ENCODE assay signal across 8 cellular contexts in genomic region chr3:178325330-178325729, GRCh38.
DNase-seq lines count a peak whose midpoint lies in the region; ATAC-seq and TF ChIP-seq lines count a peak whose summit lies in the region.

No MANE protein-coding gene starts in this region.

- peak; percentile 60 for DNase-seq in DMS79 treated with DMSO at 0.1 percent for 48 hours (lab: John Stamatoyannopoulos, UW)
- no peak for DNase-seq in DMS79 (lab: John Stamatoyannopoulos, UW)
- no peak for DNase-seq in Panc1 (ENCODE audit: low read depth, low spot score)
- DNase-seq in fibroblast of the aortic adventitia (ENCODE audit: low read depth), result peak; percentile 84
- peak; percentile 72 for DNase-seq in superior temporal gyrus (ENCODE audit: extremely low spot score)
- DNase-seq in NCI-H524 treated with DMSO at 0.1 percent for 48 hours (lab: John Stamatoyannopoulos, UW), result no peak
- no peak for DNase-seq in activated CD4-positive, CD25-positive, alpha-beta regulatory T cell treated with anti-CD3 and anti-CD28 coated beads, Interleukin-2, amount 50 U/mL, for 72 hours

- no TSS peak for BruUV-seq in Panc1 (replicated peaks; lab: Mats Ljungman, UMichigan)

- in situ Hi-C loops in Panc1 (cut with HindIII; ENCODE audit: low pct_unique_long_range_greater_than_20kb, low sequenced_read_pairs), result no loop called here

- TF ChIP-seq CTCF in Panc1 (IDR thresholded peaks at IDR 0.05), result peak; percentile 36; the same call in 1 of the 2 replicates
- peak; percentile 50 for TF ChIP-seq CTCF in fibroblast of the aortic adventitia (IDR thresholded peaks at IDR 0.05; ENCODE audit: insufficient read depth, low read length)

- CTCF ChIA-PET in Panc1 (lab: Charles Lee), result no interaction called here

- H3K4me3 ChIP-seq in Panc1 (ENCODE audit: low read depth in 2 of 2, low read length in 2 of 2) (no peak overlapping the region), fibroblast of the aortic adventitia (ENCODE audit: low read depth, low read length) (no peak overlapping the region)

- peak overlapping the region; percentile 71; the same call in 1 of the 2 replicates for H3K27ac ChIP-seq in Panc1 (ENCODE audit: low read length)

- no peaks in the 10 kb centered on the region for H3K9me3 ChIP-seq in Panc1 (ENCODE audit: control insufficient read depth, insufficient read depth, low read depth, low read length)

- no peaks in the 10 kb centered on the region; the same call in 1 of the 2 replicates for H3K4me1 ChIP-seq in Panc1 (ENCODE audit: control insufficient read depth, insufficient read depth, low read length)

- H3K27me3 ChIP-seq in Panc1 (ENCODE audit: control insufficient read depth, insufficient read depth, low read length), result no peaks in the 10 kb centered on the region

- ATAC-seq in Panc1 (no peak), HG03139 (IDR thresholded peaks at IDR 0.05; ENCODE audit: unreplicated experiment) (no peak)

- intact Hi-C loops in Panc1 (cut with micrococcal nuclease; ENCODE audit: unreplicated experiment), result loop anchor here (10.0 kb wide), 1 partner anchor 501 kb away; no protein-coding TSS in a partner anchor

- POLR2A ChIA-PET in Panc1 (lab: Charles Lee), result interaction anchor here (0.6 kb wide), 1 partner anchor 64 kb away, joined by 3 read pairs; no protein-coding TSS in a partner anchor

- no peaks in the 10 kb centered on the region for H3K36me3 ChIP-seq in Panc1 (ENCODE audit: control insufficient read depth, insufficient read depth, low read length)

Comparison
In these comparisons a context has a peak if more than half of its experiments do, and no peak if none do; other contexts are left out.
1. DNase-seq: peak in DMS79 treated with DMSO at 0.1 percent for 48 hours (single experiment), fibroblast of the aortic adventitia (single experiment) and superior temporal gyrus (single experiment); none in DMS79 (single experiment), Panc1 (single experiment), NCI-H524 treated with DMSO at 0.1 percent for 48 hours (single experiment) and activated CD4-positive, CD25-positive, alpha-beta regulatory T cell treated with anti-CD3 and anti-CD28 coated beads, Interleukin-2, amount 50 U/mL, for 72 hours (single experiment).